8 cellular contexts compared by ENCODE assay signal in genomic region chr6:150068786-150069648, GRCh38. TPM values are rescaled to one million over a fixed set of nuclear protein-coding genes. Genes with fewer than 3 reads are reported as not detected.
DNase-seq lines count a peak whose midpoint lies in the region; ATAC-seq and TF ChIP-seq lines count a peak whose summit lies in the region.

TSS of gene ULBP3 (minus strand) at chr6:150069121. CDS start at chr6:150069066, 55 bp downstream.

- peak; percentile 37 for TF ChIP-seq CTCF in GM12864 (IDR thresholded peaks at IDR 0.05; ENCODE audit: low read depth, low read length, missing control alignments)
- peak; percentile 37 to 49 for TF ChIP-seq CTCF in left lung (IDR thresholded peaks at IDR 0.05)

- H3K4me3 ChIP-seq in GM12864 (ENCODE audit: low read depth, low read length): peak within 1 kb of the TSS; percentile 45
- H3K4me3 ChIP-seq in left lung: peak within 1 kb of the TSS; percentile 60 to 68

- peaks cover 62% of the 10 kb centered on the region for H3K27me3 Mint-ChIP-seq in dendritic cell treated with granulocyte-macrophage colony-stimulating factor and Interleukin-4, amounts not matched to agents 40 ng/mL and 50 ng/mL, for 4 days

- no peak within 1 kb of the TSS for H3K27ac Mint-ChIP-seq in dendritic cell treated with granulocyte-macrophage colony-stimulating factor and Interleukin-4, amounts not matched to agents 40 ng/mL and 50 ng/mL, for 4 days

- peaks cover 26% of the 10 kb centered on the region for H3K4me1 Mint-ChIP-seq in dendritic cell treated with granulocyte-macrophage colony-stimulating factor and Interleukin-4, amounts not matched to agents 40 ng/mL and 50 ng/mL, for 4 days (ENCODE audit: low read depth)

- peaks cover 0 to 30% of the 10 kb centered on the region in 2 donors for H3K4me1 ChIP-seq in left lung

- intact Hi-C loops in dendritic cell treated with granulocyte-macrophage colony-stimulating factor and Interleukin-4, amounts not matched to agents 40 ng/mL and 50 ng/mL, for 4 days (cut with micrococcal nuclease): no loop called here
- intact Hi-C loops in left lung (cut with DNase I): no loop called here

- H3K36me3 Mint-ChIP-seq in dendritic cell treated with granulocyte-macrophage colony-stimulating factor and Interleukin-4, amounts not matched to agents 40 ng/mL and 50 ng/mL, for 4 days (ENCODE audit: low read depth): no peaks in the 10 kb centered on the region

- H3K9me3 ChIP-seq in left lung: no peaks in the 10 kb centered on the region

- peak within 1 kb of the TSS; percentile 72 to 75 for H3K27ac ChIP-seq in left lung

- H3K27me3 ChIP-seq in left lung: peaks cover 0 to 22% of the 10 kb centered on the region in 2 donors

- peak; percentile 70 for ATAC-seq in HG02642 (IDR thresholded peaks at IDR 0.05; ENCODE audit: poor library complexity, unreplicated experiment)
- peak; percentile 91 for ATAC-seq in left lung

- H3K36me3 ChIP-seq in left lung: no peaks in the 10 kb centered on the region

- peak within 1 kb of the TSS; percentile 77 for H3K4me3 Mint-ChIP-seq in dendritic cell treated with granulocyte-macrophage colony-stimulating factor and Interleukin-4, amounts not matched to agents 40 ng/mL and 50 ng/mL, for 4 days

- DNase-seq in GM12864 (ENCODE audit: low read depth) (no peak), NCI-H2171 (lab: John Stamatoyannopoulos, UW) (peak; percentile 73), left lung (peak; percentile 91 to 94), NCI-H2029 treated with DMSO at 0.1 percent for 48 hours (lab: John Stamatoyannopoulos, UW) (no peak)
- DNase-seq in activated CD4-positive, alpha-beta T cell treated with anti-CD3 and anti-CD28 coated beads, Interleukin-2, amount 50 U/mL, for 1 hour: peak; percentile 60
- DNase-seq in stimulated activated CD4-positive, alpha-beta T cell treated with anti-CD3 and anti-CD28 coated beads, Interleukin-1b, Interleukin-23, amount 100 ng/mL, for 48 hours: peak; percentile 62

- no peaks in the 10 kb centered on the region for H3K9me3 Mint-ChIP-seq in dendritic cell treated with granulocyte-macrophage colony-stimulating factor and Interleukin-4, amounts not matched to agents 40 ng/mL and 50 ng/mL, for 4 days

RNA-seq across cellular contexts. Expression of gene ULBP3, which starts in this region (rescaled TPM):
- 1 to 10 TPM; 9.5 to 10.0 TPM for total RNA-seq in left lung

Comparison
In these comparisons a context has a peak if more than half of its experiments do, and no peak if none do; other contexts are left out.
1. DNase-seq: peak in NCI-H2171 (single experiment), activated CD4-positive, alpha-beta T cell treated with anti-CD3 and anti-CD28 coated beads, Interleukin-2, amount 50 U/mL, for 1 hour (single experiment), left lung (2 of 2) and stimulated activated CD4-positive, alpha-beta T cell treated with anti-CD3 and anti-CD28 coated beads, Interleukin-1b, Interleukin-23, amount 100 ng/mL, for 48 hours (single experiment); none in GM12864 (single experiment) and NCI-H2029 treated with DMSO at 0.1 percent for 48 hours (single experiment).